ENCODE assay signal across 8 cellular contexts in genomic region chrX:24014388-24015018, GRCh38. TPM values are rescaled to one million over a fixed set of nuclear protein-coding genes. Genes with fewer than 3 reads are reported as not detected.
DNase-seq lines count a peak whose midpoint lies in the region; ATAC-seq and TF ChIP-seq lines count a peak whose summit lies in the region.

No MANE protein-coding gene starts in this region.

- H3K36me3 Mint-ChIP-seq in activated naive CD4-positive, alpha-beta T cell treated with anti-CD3 and anti-CD28 coated beads, Interleukin-2, amount 50 U/mL, for 72 hours, result peaks cover 0 to 21% of the 10 kb centered on the region in 2 donors

- peak; percentile 21 to 57 for DNase-seq in activated naive CD4-positive, alpha-beta T cell treated with anti-CD3 and anti-CD28 coated beads, Interleukin-2, amount 50 U/mL, for 72 hours (ENCODE audit: low spot score in 2 of 2)
- DNase-seq in stimulated activated CD8-positive, alpha-beta memory T cell treated with anti-CD3 and anti-CD28 coated beads, Interleukin-12 subunit alpha, Interleukin-12 subunit beta, amount 100 ng/mL, for 4 hours (ENCODE audit: low read depth), result peak; percentile 7
- no peak for DNase-seq in SHP77 treated with DMSO at 0.1 percent for 48 hours (lab: John Stamatoyannopoulos, UW)
- DNase-seq in middle frontal gyrus (ENCODE audit: extremely low spot score, low spot score), result no peak
- DNase-seq in Kasumi-1 (lab: John Stamatoyannopoulos, UW), result no peak
- no peak for DNase-seq in WERI-Rb-1

- no peak overlapping the region for H3K4me3 ChIP-seq in WERI-Rb-1 (ENCODE audit: low read depth, low read length)

- peak overlapping the region; percentile 64 to 73 for H3K27ac Mint-ChIP-seq in activated naive CD4-positive, alpha-beta T cell treated with anti-CD3 and anti-CD28 coated beads, Interleukin-2, amount 50 U/mL, for 72 hours

- H3K27me3 ChIP-seq in WERI-Rb-1 (ENCODE audit: insufficient read depth, low read depth, severe bottlenecking), result peaks cover 18% of the 10 kb centered on the region

- peaks cover 9% of the 10 kb centered on the region; the same call in 1 of the 2 replicates for H3K36me3 ChIP-seq in WERI-Rb-1

- no peaks in the 10 kb centered on the region for H3K9me3 ChIP-seq in WERI-Rb-1 (ENCODE audit: severe bottlenecking)

- ATAC-seq in GM19324 (IDR thresholded peaks at IDR 0.05; ENCODE audit: low FRiP score, unreplicated experiment), result peak; percentile 72
- peak; percentile 68 for ATAC-seq in HG03139 (IDR thresholded peaks at IDR 0.05; ENCODE audit: unreplicated experiment)
- peak; percentile 94 to 95 for ATAC-seq in activated naive CD4-positive, alpha-beta T cell treated with anti-CD3 and anti-CD28 coated beads, Interleukin-2, amount 50 U/mL, for 72 hours

- no peak overlapping the region for H3K27ac ChIP-seq in WERI-Rb-1

- H3K9me3 Mint-ChIP-seq in activated naive CD4-positive, alpha-beta T cell treated with anti-CD3 and anti-CD28 coated beads, Interleukin-2, amount 50 U/mL, for 72 hours, result peaks cover 0 to 10% of the 10 kb centered on the region in 2 donors

- TF ChIP-seq CTCF in WERI-Rb-1 (IDR thresholded peaks at IDR 0.05; ENCODE audit: low read depth, low read length), result no peak

RNA-seq across cellular contexts. Expression of gene KLHL15, which starts 12.5 kb away (rescaled TPM):
- total RNA-seq in activated naive CD4-positive, alpha-beta T cell treated with anti-CD3 and anti-CD28 coated beads, Interleukin-2, amount 50 U/mL, for 72 hours, result 10 to 100 TPM; 11.8 to 31.6 TPM

RNA-seq across cellular contexts. Expression of gene EIF2S3, which starts 40.3 kb away (rescaled TPM):
- 100 to 1,000 TPM; 232 to 306 TPM for total RNA-seq in activated naive CD4-positive, alpha-beta T cell treated with anti-CD3 and anti-CD28 coated beads, Interleukin-2, amount 50 U/mL, for 72 hours

Comparison
In these comparisons a context has a peak if more than half of its experiments do, and no peak if none do; other contexts are left out.
1. DNase-seq: peak in activated naive CD4-positive, alpha-beta T cell treated with anti-CD3 and anti-CD28 coated beads, Interleukin-2, amount 50 U/mL, for 72 hours (2 of 2) and stimulated activated CD8-positive, alpha-beta memory T cell treated with anti-CD3 and anti-CD28 coated beads, Interleukin-12 subunit alpha, Interleukin-12 subunit beta, amount 100 ng/mL, for 4 hours (single experiment); none in SHP77 treated with DMSO at 0.1 percent for 48 hours (single experiment), middle frontal gyrus (single experiment), Kasumi-1 (0 of 2) and WERI-Rb-1 (single experiment).
2. Peak in every context shown above with its lines, with median percentiles within 50 percentile points of each other: ATAC-seq.